Comparison of ENCODE assay signal across 9 cellular contexts in genomic region chr9:135888766-135889394, GRCh38. TPM values are rescaled to one million over a fixed set of nuclear protein-coding genes. Genes with fewer than 3 reads are reported as not detected.
DNase-seq lines count a peak whose midpoint lies in the region; TF ChIP-seq lines count a peak whose summit lies in the region.
"Had no signal": no experiment of that assay in that cellular context is flagged by ENCODE, and none has a peak within 500 bp of the region (broad histone marks: within the 10 kb centered on the region; RNA-seq: fewer than 3 reads in every experiment).

No MANE protein-coding gene starts in this region.

- no peaks in the 10 kb centered on the region for H3K36me3 ChIP-seq in CD8-positive, alpha-beta memory T cell (ENCODE audit: insufficient read depth, low read length)

- POLR2A ChIA-PET in CD8-positive, alpha-beta memory T cell (lab: Charles Lee): no interaction called here

- H3K4me1 ChIP-seq in CD8-positive, alpha-beta memory T cell (ENCODE audit: insufficient read depth, low read length): peaks cover 54% of the 10 kb centered on the region

- peak overlapping the region in 5 of 8 donors; percentile 28 to 95 (median 46) for H3K27ac Mint-ChIP-seq in CD8-positive, alpha-beta memory T cell
- no peak overlapping the region for H3K27ac Mint-ChIP-seq in chondrocyte (ENCODE audit: unreplicated experiment)
- H3K27ac Mint-ChIP-seq in nephron: peak overlapping the region; percentile 41 to 75 (median 56)

- DNase-seq in CD8-positive, alpha-beta memory T cell: no peak
- DNase-seq in NB4 (ENCODE audit: low read depth) (no peak), chondrocyte (ENCODE audit: low spot score) (peak; percentile 74), middle frontal gyrus (ENCODE audit: extremely low spot score, low spot score) (no peak), amygdala (lab: John Stamatoyannopoulos, UW) (no peak)
- DNase-seq in stimulated activated naive CD4-positive, alpha-beta T cell (lab: John Stamatoyannopoulos, UW): no peak
- DNase-seq: activated T-cell treated with anti-CD3 and anti-CD28 coated beads, Interleukin-2, amount 50 U/mL, for 1 hour had no signal

- no peak overlapping the region for H3K4me3 ChIP-seq in CD8-positive, alpha-beta memory T cell (ENCODE audit: low read length)
- peak overlapping the region; percentile 53 for H3K4me3 ChIP-seq in NB4 (ENCODE audit: low read depth, low read length)
- H3K4me3 ChIP-seq: SK-N-MC had no signal

- CTCF ChIA-PET in CD8-positive, alpha-beta memory T cell (lab: Charles Lee): no interaction called here

- no peaks in the 10 kb centered on the region for H3K9me3 ChIP-seq in CD8-positive, alpha-beta memory T cell (ENCODE audit: low read length)

- no peak overlapping the region for H3K27ac ChIP-seq in CD8-positive, alpha-beta memory T cell (ENCODE audit: low read depth, low read length)
- H3K27ac ChIP-seq: SK-N-MC had no signal

- peaks cover 67 to 94% (median 79%) of the 10 kb centered on the region in 3 donors for H3K4me1 Mint-ChIP-seq in CD8-positive, alpha-beta memory T cell
- H3K4me1 Mint-ChIP-seq in chondrocyte (ENCODE audit: low read depth) (peaks cover 68% of the 10 kb centered on the region), nephron (peaks cover 72% of the 10 kb centered on the region)

- peak overlapping the region in 2 of 7 donors; percentile 22 to 44 for H3K4me3 Mint-ChIP-seq in CD8-positive, alpha-beta memory T cell
- H3K4me3 Mint-ChIP-seq in chondrocyte (ENCODE audit: unreplicated experiment): no peak overlapping the region
- no peak overlapping the region for H3K4me3 Mint-ChIP-seq in nephron

- no peaks in the 10 kb centered on the region for H3K27me3 Mint-ChIP-seq in CD8-positive, alpha-beta memory T cell
- no peaks in the 10 kb centered on the region for H3K27me3 Mint-ChIP-seq in chondrocyte (ENCODE audit: low read depth)
- peaks cover 3% of the 10 kb centered on the region for H3K27me3 Mint-ChIP-seq in nephron (ENCODE audit: low read depth)

- TF ChIP-seq CTCF in NB4 (IDR thresholded peaks at IDR 0.05; ENCODE audit: low read depth, low read length) (no peak), chondrocyte (IDR thresholded peaks at IDR 0.05) (no peak), nephron (IDR thresholded peaks at IDR 0.05; ENCODE audit: unreplicated experiment in 3 of 3) (no peak)

- no peaks in the 10 kb centered on the region for H3K36me3 Mint-ChIP-seq in CD8-positive, alpha-beta memory T cell
- H3K36me3 Mint-ChIP-seq in chondrocyte (ENCODE audit: low read depth) (no peaks in the 10 kb centered on the region), nephron (ENCODE audit: low read depth) (peaks cover 11% of the 10 kb centered on the region)

- H3K9me3 Mint-ChIP-seq in CD8-positive, alpha-beta memory T cell: no peaks in the 10 kb centered on the region
- H3K9me3 Mint-ChIP-seq in chondrocyte (ENCODE audit: low read depth) (no peaks in the 10 kb centered on the region), nephron (peaks cover 10% of the 10 kb centered on the region)

- no peaks in the 10 kb centered on the region for H3K27me3 ChIP-seq in CD8-positive, alpha-beta memory T cell (ENCODE audit: insufficient read depth, low read length, poor library complexity, severe bottlenecking)

- no peak for TF ChIP-seq POLR2A in NB4 (IDR thresholded peaks at IDR 0.05; ENCODE audit: extremely low read depth, insufficient read length)

RNA-seq across cellular contexts. Expression of gene CAMSAP1, which starts 18.5 kb away (rescaled TPM):
- 10 to 100 TPM; 30.4 to 33.7 TPM for total RNA-seq in CD8-positive, alpha-beta memory T cell
- polyA plus RNA-seq in CD8-positive, alpha-beta memory T cell: 2.2 TPM
- total RNA-seq in chondrocyte: 27.1 to 35.5 TPM (median 27.7 TPM) in 3 replicates
